In genomic region chr14:94439453-94440057, GRCh38 we compare ENCODE assay signal across 21 cellular contexts. TPM values are rescaled to one million over a fixed set of nuclear protein-coding genes. Genes with fewer than 3 reads are reported as not detected.
DNase-seq lines count a peak whose midpoint lies in the region; ATAC-seq and TF ChIP-seq lines count a peak whose summit lies in the region.
"Had no signal": no experiment of that assay in that cellular context is flagged by ENCODE, and none has a peak within 500 bp of the region (broad histone marks: within the 10 kb centered on the region; RNA-seq: fewer than 3 reads in every experiment).

No MANE protein-coding gene starts in this region.

- H3K36me3 Mint-ChIP-seq in T-cell, result no peaks in the 10 kb centered on the region
- no peaks in the 10 kb centered on the region for H3K36me3 Mint-ChIP-seq in activated T-helper 17 cell treated with anti-CD3 and anti-CD28 coated beads, Interleukin-2, amount 50 U/mL, for 72 hours (ENCODE audit: low read depth)
- H3K36me3 Mint-ChIP-seq: CD8-positive, alpha-beta memory T cell had no signal

- H2AFZ ChIP-seq in SU-DHL-6 (ENCODE audit: low read depth, low read length, severe bottlenecking), result no peak overlapping the region

- H3K9ac ChIP-seq in SU-DHL-6 (ENCODE audit: low read length), result no peak overlapping the region

- no peaks in the 10 kb centered on the region for H3K9me2 ChIP-seq in SU-DHL-6 (replicated peaks; ENCODE audit: insufficient read depth, low read length)

- intact Hi-C loops in vagina (cut with DNase I), result no loop called here

- no peak for TF ChIP-seq POLR2A in vagina (IDR thresholded peaks at IDR 0.05)

- no peak for ATAC-seq in T-cell (replicated peaks in 1 of 4)
- no peak for ATAC-seq in activated T-helper 17 cell treated with anti-CD3 and anti-CD28 coated beads, Interleukin-2, amount 50 U/mL, for 72 hours (replicated peaks)

- no peaks in the 10 kb centered on the region for H3K27me3 ChIP-seq in SU-DHL-6 (ENCODE audit: low read length)
- no peaks in the 10 kb centered on the region for H3K27me3 ChIP-seq in vagina

- no peaks in the 10 kb centered on the region for H3K9me3 ChIP-seq in SU-DHL-6 (ENCODE audit: insufficient read depth, low read length)
- no peaks in the 10 kb centered on the region for H3K9me3 ChIP-seq in vagina

- no peak overlapping the region for H3K4me3 Mint-ChIP-seq in T-cell
- H3K4me3 Mint-ChIP-seq in activated T-helper 17 cell treated with anti-CD3 and anti-CD28 coated beads, Interleukin-2, amount 50 U/mL, for 72 hours, result no peak overlapping the region
- H3K4me3 Mint-ChIP-seq: CD8-positive, alpha-beta memory T cell had no signal

- H3K4me2 ChIP-seq in SU-DHL-6 (ENCODE audit: low read depth, low read length, poor library complexity, severe bottlenecking), result no peak overlapping the region

- no peak overlapping the region for H3K27ac Mint-ChIP-seq in T-cell
- H3K27ac Mint-ChIP-seq in activated T-helper 17 cell treated with anti-CD3 and anti-CD28 coated beads, Interleukin-2, amount 50 U/mL, for 72 hours, result no peak overlapping the region
- H3K27ac Mint-ChIP-seq: CD8-positive, alpha-beta memory T cell had no signal

- no peaks in the 10 kb centered on the region for H3K79me2 ChIP-seq in SU-DHL-6 (ENCODE audit: insufficient read depth, low read length)

- no peaks in the 10 kb centered on the region for H3K36me3 ChIP-seq in SU-DHL-6 (ENCODE audit: low read length)
- no peaks in the 10 kb centered on the region for H3K36me3 ChIP-seq in vagina

- H3K4me1 ChIP-seq in vagina, result no peaks in the 10 kb centered on the region

- H3K27ac ChIP-seq in SU-DHL-6 (ENCODE audit: low read depth, low read length) (no peak overlapping the region), vagina (no peak overlapping the region)
- H3K27ac ChIP-seq: SK-N-MC had no signal

- TF ChIP-seq CTCF in GM12875 (IDR thresholded peaks at IDR 0.05; ENCODE audit: borderline replicate concordance, insufficient read depth, low read depth, low read length) (peak; percentile 26; the same call in 1 of the 2 replicates), SU-DHL-6 (IDR thresholded peaks at IDR 0.05; ENCODE audit: insufficient read depth, low read length, poor library complexity, severe bottlenecking) (peak; percentile 11), fibroblast of pulmonary artery (IDR thresholded peaks at IDR 0.05; ENCODE audit: low read length, missing control alignments) (peak; percentile 1), vagina (IDR thresholded peaks at IDR 0.05) (no peak)

- peaks cover 0 to 5% (median 0%) of the 10 kb centered on the region in 3 donors for H3K9me3 Mint-ChIP-seq in T-cell
- no peaks in the 10 kb centered on the region for H3K9me3 Mint-ChIP-seq in activated T-helper 17 cell treated with anti-CD3 and anti-CD28 coated beads, Interleukin-2, amount 50 U/mL, for 72 hours

- H3F3A ChIP-seq in SU-DHL-6 (ENCODE audit: insufficient read depth), result no peaks in the 10 kb centered on the region

- no peaks in the 10 kb centered on the region for H3K4me1 Mint-ChIP-seq in T-cell
- no peaks in the 10 kb centered on the region for H3K4me1 Mint-ChIP-seq in activated T-helper 17 cell treated with anti-CD3 and anti-CD28 coated beads, Interleukin-2, amount 50 U/mL, for 72 hours
- H3K4me1 Mint-ChIP-seq: CD8-positive, alpha-beta memory T cell had no signal

- CTCF ChIA-PET in T-cell (lab: Charles Lee), result no interaction called here

- H3K4me3 ChIP-seq in GM12875 (ENCODE audit: low read depth, low read length), result no peak overlapping the region
- no peak overlapping the region for H3K4me3 ChIP-seq in SU-DHL-6 (ENCODE audit: insufficient read depth, low read length, poor library complexity, severe bottlenecking)
- H3K4me3 ChIP-seq in fibroblast of pulmonary artery (replicated peaks; ENCODE audit: low read depth, low read length), result no peak overlapping the region
- H3K4me3 ChIP-seq in vagina, result no peak overlapping the region
- H3K4me3 ChIP-seq: SK-N-MC had no signal

- no peak for DNase-seq in fibroblast of pulmonary artery (ENCODE audit: low read depth)
- peak; percentile 27 to 43 for DNase-seq in vagina (ENCODE audit: extremely low spot score in 2 of 2)
- no peak for DNase-seq in mucosa of gallbladder (ENCODE audit: low spot score)
- no peak for DNase-seq in OCI-M2 (lab: John Stamatoyannopoulos, UW; ENCODE audit: unreplicated experiment)
- no peak for DNase-seq in T-cell
- DNase-seq: CD8-positive, alpha-beta memory T cell; DMS79; KBM-7; NCI-H1092 treated with DMSO at 0.1 percent for 48 hours; NCI-H1694 treated with DMSO at 0.1 percent for 48 hours; NCI-H2107; NCI-H2227 treated with DMSO at 0.1 percent for 48 hours; NCI-H524; Right ventricle myocardium superior; T-helper 1 cell had no signal

- peaks cover 24% of the 10 kb centered on the region in 2 donors for H3K27me3 Mint-ChIP-seq in T-cell
- H3K27me3 Mint-ChIP-seq in activated T-helper 17 cell treated with anti-CD3 and anti-CD28 coated beads, Interleukin-2, amount 50 U/mL, for 72 hours, result peaks cover 25% of the 10 kb centered on the region

- POLR2A ChIA-PET in T-cell (lab: Charles Lee), result no interaction called here

- H4K20me1 ChIP-seq in SU-DHL-6 (ENCODE audit: low read depth, low read length), result no peaks in the 10 kb centered on the region

RNA-seq across cellular contexts. Expression of gene SERPINA11, which starts 13.0 kb away (rescaled TPM):
- total RNA-seq in vagina (not detected), mucosa of gallbladder (0.14 TPM), T-cell (not detected)
- not detected for total RNA-seq in activated T-helper 17 cell treated with anti-CD3 and anti-CD28 coated beads, Interleukin-2, amount 50 U/mL, for 72 hours
- total RNA-seq: CD8-positive, alpha-beta memory T cell; G401; M059J; Right ventricle myocardium superior had no signal

RNA-seq across cellular contexts. Expression of gene SERPINA9, which starts 36.4 kb away (rescaled TPM):
- total RNA-seq in vagina (2.0 TPM), mucosa of gallbladder (not detected), T-cell (not detected)
- total RNA-seq in activated T-helper 17 cell treated with anti-CD3 and anti-CD28 coated beads, Interleukin-2, amount 50 U/mL, for 72 hours, result not detected
- total RNA-seq: CD8-positive, alpha-beta memory T cell; G401; M059J; Right ventricle myocardium superior had no signal

RNA-seq across cellular contexts. Expression of gene SERPINA1, which starts 51.2 kb away (rescaled TPM):
- total RNA-seq in vagina (6.1 TPM), mucosa of gallbladder (348 TPM), T-cell (10 to 100 TPM in 1 of 5 donors, 1 to 10 TPM in 3, under 1 TPM in 1; 0.63 to 11.1 (median 6.7) TPM)
- total RNA-seq in activated T-helper 17 cell treated with anti-CD3 and anti-CD28 coated beads, Interleukin-2, amount 50 U/mL, for 72 hours, result 100 to 1,000 TPM in 1 of 2 donors, 1 to 10 TPM in 1; 1.3 to 160 TPM
- total RNA-seq: G401 had no signal

Comparison
In these comparisons a context has a peak if more than half of its experiments do, and no peak if none do; other contexts are left out.
1. CTCF ChIP-seq: peak in GM12875 (single experiment), SU-DHL-6 (single experiment) and fibroblast of pulmonary artery (single experiment); none in vagina (0 of 3).
2. DNase-seq: peak in vagina (2 of 2); none in fibroblast of pulmonary artery (single experiment), mucosa of gallbladder (single experiment), OCI-M2 (single experiment) and T-cell (0 of 34).